ENCODE assay signal across 21 cellular contexts in genomic region chr12:93750056-93750455, GRCh38.
DNase-seq lines count a peak whose midpoint lies in the region; ATAC-seq, FAIRE-seq and TF ChIP-seq lines count a peak whose summit lies in the region.
"Had no signal": no experiment of that assay in that cellular context is flagged by ENCODE, and none has a peak within 500 bp of the region (broad histone marks: within the 10 kb centered on the region; RNA-seq: fewer than 3 reads in every experiment).

No MANE protein-coding gene starts in this region.

- H3K4me2 ChIP-seq in mesenchymal stem cell (ENCODE audit: low read length, poor library complexity, severe bottlenecking): no peak overlapping the region

- no peak overlapping the region for H3K14ac ChIP-seq in mesenchymal stem cell (ENCODE audit: low read length in 2 of 2)

- H3K4ac ChIP-seq in mesenchymal stem cell (ENCODE audit: low read depth in 1 of 2, low read length in 2 of 2): no peak overlapping the region

- no peak overlapping the region for H2AFZ ChIP-seq in mesenchymal stem cell (ENCODE audit: low read depth, low read length)
- H2AFZ ChIP-seq: GM23248 had no signal

- H4K91ac ChIP-seq in mesenchymal stem cell (ENCODE audit: low read length): no peak overlapping the region

- H3K9me3 ChIP-seq in breast epithelium (peaks cover 0 to 8% of the 10 kb centered on the region in 2 donors), mesenchymal stem cell (ENCODE audit: control insufficient read depth, low read length) (no peaks in the 10 kb centered on the region), upper lobe of right lung (no peaks in the 10 kb centered on the region), esophagus squamous epithelium (peaks cover 0 to 11% (median 0%) of the 10 kb centered on the region in 3 donors)

- H3K27ac ChIP-seq in breast epithelium (peak overlapping the region in 1 of 2 donors; percentile 22), mesenchymal stem cell (ENCODE audit: low read length, poor library complexity, severe bottlenecking) (no peak overlapping the region), upper lobe of right lung (peak overlapping the region; percentile 44), esophagus squamous epithelium (no peak overlapping the region)
- H3K27ac ChIP-seq: GM23248 had no signal

- H2BK15ac ChIP-seq in mesenchymal stem cell (ENCODE audit: low read depth, poor library complexity, severe bottlenecking): no peak overlapping the region

- peaks cover 21% of the 10 kb centered on the region for H3K9me3 Mint-ChIP-seq in MCF 10A (ENCODE audit: unreplicated experiment)
- peaks cover 13% of the 10 kb centered on the region for H3K9me3 Mint-ChIP-seq in activated T-helper 17 cell treated with anti-CD3 and anti-CD28 coated beads, Interleukin-2, amount 50 U/mL, for 72 hours

- intact Hi-C loops in MCF 10A (cut with micrococcal nuclease) (no loop called here), breast epithelium (cut with DNase I; ENCODE audit: low total_unique reads) (no loop called here), upper lobe of right lung (cut with DNase I) (no loop called here), esophagus squamous epithelium (cut with DNase I) (no loop called here)

- H4K8ac ChIP-seq in mesenchymal stem cell (ENCODE audit: low read length): no peak overlapping the region

- TF ChIP-seq POLR2A in breast epithelium (IDR thresholded peaks at IDR 0.05) (no peak), H54 (IDR thresholded peaks at IDR 0.05; ENCODE audit: low read depth, low read length) (no peak), esophagus squamous epithelium (IDR thresholded peaks at IDR 0.05) (no peak)

- peaks cover 4% of the 10 kb centered on the region for H3K79me1 ChIP-seq in mesenchymal stem cell (replicated peaks; ENCODE audit: low read length, poor library complexity, severe bottlenecking)

- no peak overlapping the region for H3K18ac ChIP-seq in mesenchymal stem cell (ENCODE audit: low read depth in 1 of 2, low read length in 2 of 2)

- H2AK5ac ChIP-seq in mesenchymal stem cell (ENCODE audit: low read length, severe bottlenecking): no peak overlapping the region

- no peaks in the 10 kb centered on the region for H3K27me3 ChIP-seq in breast epithelium
- H3K27me3 ChIP-seq in mesenchymal stem cell (ENCODE audit: control insufficient read depth in 1 of 2, insufficient read depth in 1 of 2, low read length in 2 of 2): no peaks in the 10 kb centered on the region
- H3K27me3 ChIP-seq in upper lobe of right lung: no peaks in the 10 kb centered on the region
- H3K27me3 ChIP-seq in esophagus squamous epithelium: no peaks in the 10 kb centered on the region

- H3K27me3 Mint-ChIP-seq in MCF 10A (ENCODE audit: insufficient read depth, unreplicated experiment): no peaks in the 10 kb centered on the region
- no peaks in the 10 kb centered on the region for H3K27me3 Mint-ChIP-seq in activated T-helper 17 cell treated with anti-CD3 and anti-CD28 coated beads, Interleukin-2, amount 50 U/mL, for 72 hours

- DNase-seq in MCF 10A (ENCODE audit: unreplicated experiment) (no peak), breast epithelium (ENCODE audit: low spot score in 2 of 2) (no peak), mesenchymal stem cell (no peak), upper lobe of right lung (no peak), H54 (ENCODE audit: insufficient read length, low spot score) (no peak), esophagus squamous epithelium (lab: John Stamatoyannopoulos, UW) (no peak)
- DNase-seq: AML-193; C1 segment of cervical spinal cord; CD8-positive, alpha-beta memory T cell; GDM1; GM23248; HCEC 1CT; Karpas-422; NCI-H1694; NCI-H2081; NCI-H446 treated with DMSO at 0.1 percent for 48 hours; NCI-H526 treated with DMSO at 0.1 percent for 48 hours; SHP77 treated with DMSO at 0.1 percent for 48 hours had no signal

- no peaks in the 10 kb centered on the region for H3K4me1 ChIP-seq in breast epithelium
- H3K4me1 ChIP-seq in mesenchymal stem cell (ENCODE audit: control insufficient read depth, insufficient read depth, low read depth, low read length): no peaks in the 10 kb centered on the region
- peaks cover 20% of the 10 kb centered on the region for H3K4me1 ChIP-seq in upper lobe of right lung
- peaks cover 7 to 51% (median 17%) of the 10 kb centered on the region in 3 donors for H3K4me1 ChIP-seq in esophagus squamous epithelium

- CTCF ChIA-PET in MCF 10A (lab: Yijun Ruan, JAX): interaction anchor here (0.9 to 1.0 kb wide), 2 partner anchors 12 to 54 kb away, joined by 3 to 4 read pairs; no protein-coding TSS in a partner anchor

- no peak overlapping the region for H3K4me3 ChIP-seq in breast epithelium
- H3K4me3 ChIP-seq in mesenchymal stem cell (ENCODE audit: insufficient read depth in 1 of 2, low read depth in 1 of 2, low read length in 2 of 2): no peak overlapping the region
- H3K4me3 ChIP-seq in upper lobe of right lung: no peak overlapping the region
- no peak overlapping the region for H3K4me3 ChIP-seq in esophagus squamous epithelium
- H3K4me3 ChIP-seq: GM23248 had no signal

- no peak overlapping the region for H3K23ac ChIP-seq in mesenchymal stem cell (ENCODE audit: low read length in 2 of 2)

- H3K4me1 Mint-ChIP-seq in MCF 10A (ENCODE audit: insufficient read depth, unreplicated experiment): peaks cover 9% of the 10 kb centered on the region
- H3K4me1 Mint-ChIP-seq in activated T-helper 17 cell treated with anti-CD3 and anti-CD28 coated beads, Interleukin-2, amount 50 U/mL, for 72 hours: peaks cover 24% of the 10 kb centered on the region

- H3K4me3 Mint-ChIP-seq in MCF 10A (ENCODE audit: unreplicated experiment): no peak overlapping the region
- H3K4me3 Mint-ChIP-seq in activated T-helper 17 cell treated with anti-CD3 and anti-CD28 coated beads, Interleukin-2, amount 50 U/mL, for 72 hours: peak overlapping the region; percentile 56
- H3K4me3 Mint-ChIP-seq: CD8-positive, alpha-beta memory T cell had no signal

- H3K36me3 Mint-ChIP-seq in MCF 10A (ENCODE audit: insufficient read depth, unreplicated experiment): peaks cover 4% of the 10 kb centered on the region
- no peaks in the 10 kb centered on the region for H3K36me3 Mint-ChIP-seq in activated T-helper 17 cell treated with anti-CD3 and anti-CD28 coated beads, Interleukin-2, amount 50 U/mL, for 72 hours (ENCODE audit: low read depth)

- H2BK120ac ChIP-seq in mesenchymal stem cell (ENCODE audit: low read depth, low read length): no peak overlapping the region

- no peaks in the 10 kb centered on the region for H3K36me3 ChIP-seq in breast epithelium
- H3K36me3 ChIP-seq in mesenchymal stem cell (ENCODE audit: control insufficient read depth in 1 of 2, insufficient read depth in 2 of 2, low read depth in 1 of 2, low read length in 2 of 2): no peaks in the 10 kb centered on the region
- H3K36me3 ChIP-seq in upper lobe of right lung: no peaks in the 10 kb centered on the region
- no peaks in the 10 kb centered on the region for H3K36me3 ChIP-seq in esophagus squamous epithelium

- FAIRE-seq in H54 (lab: Jason Lieb, UNC): no peak
- FAIRE-seq: GM18507 had no signal

- peak overlapping the region; percentile 5 for H3K27ac Mint-ChIP-seq in MCF 10A (ENCODE audit: low read depth, unreplicated experiment)
- peak overlapping the region; percentile 29 for H3K27ac Mint-ChIP-seq in activated T-helper 17 cell treated with anti-CD3 and anti-CD28 coated beads, Interleukin-2, amount 50 U/mL, for 72 hours

- no TSS peak for BruUV-seq in MCF 10A (replicated peaks; lab: Mats Ljungman, UMichigan)

- H2BK5ac ChIP-seq in mesenchymal stem cell (ENCODE audit: low read depth, low read length, poor library complexity, severe bottlenecking): no peak overlapping the region

- peak overlapping the region; percentile 36 for H3K9ac ChIP-seq in mesenchymal stem cell (ENCODE audit: low read length)
- H3K9ac ChIP-seq: GM23248 had no signal

- ATAC-seq in activated T-helper 17 cell treated with anti-CD3 and anti-CD28 coated beads, Interleukin-2, amount 50 U/mL, for 72 hours (replicated peaks): no peak
- ATAC-seq in upper lobe of right lung (no peak), HG02610 (IDR thresholded peaks at IDR 0.05; ENCODE audit: unreplicated experiment) (no peak)

- H2BK12ac ChIP-seq in mesenchymal stem cell (ENCODE audit: low read length in 2 of 2): no peak overlapping the region

- POLR2A ChIA-PET in MCF 10A (lab: Yijun Ruan, JAX): interaction anchor here (0.6 kb wide), 1 partner anchor 1603 kb away, joined by 3 read pairs; no protein-coding TSS in a partner anchor

- WGBS in mesenchymal stem cell: 94% methylated on average over 6 of the region's 6 CpGs
- WGBS in esophagus squamous epithelium, 2 donors: 84 to 90% methylated on average over 6 of the region's 6 CpGs

- no peak for TF ChIP-seq CTCF in MCF 10A (IDR thresholded peaks at IDR 0.05; ENCODE audit: unreplicated experiment)
- TF ChIP-seq CTCF in breast epithelium (IDR thresholded peaks at IDR 0.05): no peak
- no peak for TF ChIP-seq CTCF in upper lobe of right lung (IDR thresholded peaks at IDR 0.05)
- no peak for TF ChIP-seq CTCF in esophagus squamous epithelium (IDR thresholded peaks at IDR 0.05)
